ENCODE assay signal across 25 cellular contexts in the genomic region with DNA sequence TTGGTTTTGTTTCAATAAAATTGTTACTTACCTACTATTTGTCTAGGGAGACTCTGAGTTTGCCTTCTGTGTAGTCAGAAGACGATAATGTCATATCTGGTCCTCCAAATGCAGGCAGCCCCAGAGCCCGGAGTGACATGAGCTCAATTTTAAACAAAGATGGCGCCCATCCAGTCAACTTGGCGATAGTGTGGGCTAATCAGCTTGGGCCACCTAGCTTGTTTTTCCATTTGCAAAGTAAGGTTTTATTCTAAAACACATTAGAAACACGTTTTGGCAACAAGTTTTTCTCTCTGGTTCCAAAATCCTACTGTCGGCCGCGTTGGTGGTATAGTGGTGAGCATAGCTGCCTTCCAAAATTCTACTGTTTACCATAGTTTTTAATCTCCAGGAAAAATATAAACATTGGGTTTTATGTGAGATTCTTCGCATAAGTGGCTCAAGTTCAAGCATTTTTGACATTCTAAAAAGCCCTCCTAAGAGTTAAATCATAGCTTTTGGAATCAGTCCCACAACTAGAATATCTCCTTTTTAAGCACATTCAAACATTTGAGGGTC. TPM values are rescaled to one million over a fixed set of nuclear protein-coding genes. Genes with fewer than 3 reads are reported as not detected.
DNase-seq lines count a peak whose midpoint lies in the region; ATAC-seq, FAIRE-seq and TF ChIP-seq lines count a peak whose summit lies in the region.
"Had no signal": no experiment of that assay in that cellular context is flagged by ENCODE, and none has a peak within 500 bp of the region (broad histone marks: within the 10 kb centered on the region; RNA-seq: fewer than 3 reads in every experiment).

No MANE protein-coding gene starts in this region.

- H4K20me1 ChIP-seq in K562 (replicated peaks; ENCODE audit: control insufficient read depth, insufficient read depth, low read length) = no peaks in the 10 kb centered on the region

- BruUV-seq in K562 (replicated peaks; lab: Mats Ljungman, UMichigan) = no TSS peak

- H3K27ac ChIP-seq in SJCRH30 = peak overlapping the region; percentile 15; the same call in 1 of the 2 replicates
- H3K27ac ChIP-seq in K562 (ENCODE audit: extremely low read depth, low read depth, low read length) = no peak overlapping the region
- H3K27ac ChIP-seq: A549, PC-9, SK-N-MC had no signal

- H2AFZ ChIP-seq in K562 (ENCODE audit: low read depth, low read length) = no peak overlapping the region
- H2AFZ ChIP-seq: PC-9 had no signal

- H3K9me1 ChIP-seq in K562 (ENCODE audit: control insufficient read depth, insufficient read depth, low read length) = no peaks in the 10 kb centered on the region

- H3K9me3 ChIP-seq in SJCRH30 (replicated peaks) (no peaks in the 10 kb centered on the region), K562 (replicated peaks; ENCODE audit: control insufficient read depth, insufficient read depth, low read depth, low read length) (no peaks in the 10 kb centered on the region)
- H3K9me3 ChIP-seq: A549 had no signal

- peak; percentile 51; the same call in 1 of the 3 replicates for ATAC-seq in K562
- ATAC-seq: A549, Right ventricle myocardium inferior had no signal

- H3K4me3 ChIP-seq in SJCRH30 (no peak overlapping the region), K562 (no peak overlapping the region)
- H3K4me3 ChIP-seq: A549, PC-9, SK-N-MC had no signal

- TF ChIP-seq EP300 in K562 (IDR thresholded peaks at IDR 0.05; ENCODE audit: low read length) = no peak

- H3K4me1 ChIP-seq in SJCRH30 (peaks cover 27% of the 10 kb centered on the region), K562 (replicated peaks in 1 of 2; ENCODE audit: control insufficient read depth in 2 of 2, insufficient read depth in 2 of 2, low read length in 2 of 2) (no peaks in the 10 kb centered on the region)
- H3K4me1 ChIP-seq: A549 had no signal

- POLR2A ChIA-PET in K562 (lab: Yijun Ruan, JAX) = interaction anchor here (0.8 to 1.2 kb wide), 3 partner anchors 9 to 96 kb away, joined by 3 read pairs; no protein-coding TSS in a partner anchor

- TF ChIP-seq CTCF in K562 (IDR thresholded peaks at IDR 0.05 in 2 of 3, conservative IDR thresholded peaks at IDR 0.05 in 1 of 3; ENCODE audit: insufficient read depth in 2 of 3, low read depth in 1 of 3, low read length in 3 of 3) = no peak

- in situ Hi-C loops in K562 (cut with MboI) = no loop called here

- no peaks in the 10 kb centered on the region for H3K27me3 ChIP-seq in SJCRH30
- no peaks in the 10 kb centered on the region for H3K27me3 ChIP-seq in K562 (ENCODE audit: control insufficient read depth in 2 of 2, insufficient read depth in 2 of 2, low read length in 2 of 2)

- 52% methylated on average over 9 of the region's 9 CpGs for WGBS in K562 (ENCODE audit: insufficient coverage, low coverage, missing lambda C conversion rate)

- H3K9ac ChIP-seq in K562 (ENCODE audit: insufficient read depth in 1 of 2, low read depth in 2 of 2, low read length in 2 of 2) = no peak overlapping the region

- FAIRE-seq in K562 (lab: Jason Lieb, UNC) = no peak
- FAIRE-seq: A549, GM12892, GM19239, H54 had no signal

- CTCF ChIA-PET in K562 (lab: Yijun Ruan, JAX; ENCODE audit: low intra/inter-chr PET ratio) = no interaction called here

- H3K36me3 ChIP-seq in SJCRH30 (peaks cover 18% of the 10 kb centered on the region), K562 (ENCODE audit: control insufficient read depth, insufficient read depth, low read length) (peaks cover 25% of the 10 kb centered on the region)

- H3K4me2 ChIP-seq in K562 (ENCODE audit: insufficient read depth, low read length) = no peak overlapping the region; the same call in 1 of the 2 replicates
- H3K4me2 ChIP-seq: A549, PC-9 had no signal

- TF ChIP-seq RAD21 in K562 (CRISPR knock-in tag; conservative IDR thresholded peaks at IDR 0.05 in 1 of 2, IDR thresholded peaks at IDR 0.05 in 1 of 2) = no peak

- no peaks in the 10 kb centered on the region for H3K79me2 ChIP-seq in K562 (ENCODE audit: control insufficient read depth, insufficient read depth, low read length)

- intact Hi-C loops in K562 (cut with micrococcal nuclease) = no loop called here

- no peak for TF ChIP-seq POLR2A in K562 (conservative IDR thresholded peaks at IDR 0.05)

- DNase-seq in H4 (ENCODE audit: low spot score) (peak; percentile 25), SJCRH30 (no peak), K562 (ENCODE audit: extremely low read depth in 1 of 4, low spot score in 3 of 4) (peak in 1 of 4 experiments; percentile 28), iris pigment epithelial cell (ENCODE audit: low read depth) (peak; percentile 45), activated T-cell treated with anti-CD3 and anti-CD28 coated beads for 4 hours (no peak), SW480 (ENCODE audit: low spot score) (no peak)
- no peak for DNase-seq in stimulated activated CD4-positive, alpha-beta T cell treated with anti-CD3 and anti-CD28 coated beads, Interleukin-4, amount 100 ng/mL, for 1 hour
- DNase-seq: C1 segment of cervical spinal cord; CD4-positive, alpha-beta memory T cell; COR-L47; DMS79; MM.1S; NCI-H1694; NCI-H2029 treated with DMSO at 0.1 percent for 48 hours; NCI-H446 treated with DMSO at 0.1 percent for 48 hours; NCI-H526; PC-9 had no signal

RNA-seq across cellular contexts. Expression of gene TSC1, which starts 13.2 kb away (rescaled TPM):
- total RNA-seq in H4 (2014; rRNA removed; shearing (Covaris generic)) = 17.7 and 22.4 TPM in 2 replicates
- 40.5 and 44.5 TPM in 2 replicates for total RNA-seq in SJCRH30 (2014; rRNA removed; shearing (Covaris generic))
- total RNA-seq in K562 (2011; cell fraction: chromatin; rRNA removed; ENCODE audit: low replicate concordance) = 176 and 239 TPM in 2 replicates
- 81.0 and 95.1 TPM in 2 replicates for total RNA-seq in K562 (2011; cell fraction: nucleolus; rRNA removed)
- total RNA-seq in K562 (2011; cell fraction: nucleoplasm; rRNA removed) = 122 and 132 TPM in 2 replicates
- 6.9 and 12.8 TPM in 2 replicates for total RNA-seq in K562 (2014; rRNA removed)
- 17.6 and 18.6 TPM in 2 replicates for total RNA-seq in K562 (2014; rRNA removed; fragmentation: Illumina TruSeq; extraction: Trizol)
- total RNA-seq in K562 (2015; rRNA removed; fragmentation: Illumina TruSeq; extraction: Trizol) = 19.8 and 20.5 TPM in 2 replicates
- total RNA-seq in K562 (2021) = 21.1 and 22.8 TPM in 2 replicates
- 37.6 and 40.1 TPM in 2 replicates for polyA plus RNA-seq in K562 (2011; rRNA removed)
- 21.4 and 26.3 TPM in 2 replicates for polyA plus RNA-seq in K562 (2011; cell fraction: cytosol; rRNA removed)
- 149 and 159 TPM in 2 replicates for polyA plus RNA-seq in K562 (2011; cell fraction: nucleus; rRNA removed)
- 15.2 and 16.8 TPM in 2 replicates for polyA plus RNA-seq in K562 (2012)
- polyA plus RNA-seq in K562 (2014; fragmentation: Illumina TruSeq; extraction: Trizol) = 16.9 and 19.4 TPM in 2 replicates
- 10 to 100 TPM in 1 of 2 experiments, 1 to 10 TPM in 1; 8.0 to 10.6 TPM for polyA plus RNA-seq in K562 (2014; fragmentation: Nextera tagmentation; extraction: Ambion mirVana)
- polyA plus RNA-seq in K562 (2014; rRNA removed) = 9.7 and 11.5 TPM in 2 replicates
- polyA minus RNA-seq in K562 (2011; rRNA and poly(A)+ RNA removed) = 75.4 and 94.9 TPM in 2 replicates
- 14.1 and 20.7 TPM in 2 replicates for polyA minus RNA-seq in K562 (2011; cell fraction: cytosol; rRNA and poly(A)+ RNA removed)
- 59.4 and 126 TPM in 2 replicates for polyA minus RNA-seq in K562 (2011; cell fraction: nucleus; rRNA and poly(A)+ RNA removed)

RNA-seq across cellular contexts. Expression of gene GFI1B, which starts 47.2 kb away (rescaled TPM):
- total RNA-seq in H4 (2014; rRNA removed; shearing (Covaris generic)) = 0.10 TPM in 1 of 2 replicates, not detected in the other
- total RNA-seq in SJCRH30 (2014; rRNA removed; shearing (Covaris generic)) = 0.13 and 0.53 TPM in 2 replicates
- 11.1 and 39.0 TPM in 2 replicates for total RNA-seq in K562 (2011; cell fraction: chromatin; rRNA removed; ENCODE audit: low replicate concordance)
- 28.2 and 30.4 TPM in 2 replicates for total RNA-seq in K562 (2011; cell fraction: nucleolus; rRNA removed)
- total RNA-seq in K562 (2011; cell fraction: nucleoplasm; rRNA removed) = 20.0 and 26.4 TPM in 2 replicates
- total RNA-seq in K562 (2014; rRNA removed) = 40.3 and 62.9 TPM in 2 replicates
- total RNA-seq in K562 (2014; rRNA removed; fragmentation: Illumina TruSeq; extraction: Trizol) = 17.5 and 20.1 TPM in 2 replicates
- total RNA-seq in K562 (2015; rRNA removed; fragmentation: Illumina TruSeq; extraction: Trizol) = 34.5 and 34.6 TPM in 2 replicates
- total RNA-seq in K562 (2021) = 73.4 and 75.7 TPM in 2 replicates
- polyA plus RNA-seq in K562 (2011; rRNA removed) = 34.4 and 57.7 TPM in 2 replicates
- 53.6 and 133 TPM in 2 replicates for polyA plus RNA-seq in K562 (2011; cell fraction: cytosol; rRNA removed)
- polyA plus RNA-seq in K562 (2011; cell fraction: nucleus; rRNA removed) = 64.3 and 118 TPM in 2 replicates
- polyA plus RNA-seq in K562 (2012) = 64.2 and 77.5 TPM in 2 replicates
- polyA plus RNA-seq in K562 (2014; fragmentation: Illumina TruSeq; extraction: Trizol) = 51.8 and 73.3 TPM in 2 replicates
- polyA plus RNA-seq in K562 (2014; fragmentation: Nextera tagmentation; extraction: Ambion mirVana) = 10 to 100 TPM in 1 of 2 experiments, 1 to 10 TPM in 1; 8.0 to 19.1 TPM
- 47.2 and 50.1 TPM in 2 replicates for polyA plus RNA-seq in K562 (2014; rRNA removed)
- polyA minus RNA-seq in K562 (2011; rRNA and poly(A)+ RNA removed) = 16.7 and 22.0 TPM in 2 replicates
- polyA minus RNA-seq in K562 (2011; cell fraction: cytosol; rRNA and poly(A)+ RNA removed) = 47.9 and 57.4 TPM in 2 replicates
- 20.3 and 22.1 TPM in 2 replicates for polyA minus RNA-seq in K562 (2011; cell fraction: nucleus; rRNA and poly(A)+ RNA removed)
- total RNA-seq: CD4-positive, alpha-beta memory T cell; PC-9; RPMI7951 had no signal
- polyA plus RNA-seq: CD4-positive, alpha-beta memory T cell had no signal

RNA-seq across cellular contexts. Expression of gene SPACA9, which starts 52.6 kb away (rescaled TPM):
- total RNA-seq in H4 (2014; rRNA removed; shearing (Covaris generic)) = 2.9 and 3.3 TPM in 2 replicates
- 0.59 and 0.76 TPM in 2 replicates for total RNA-seq in SJCRH30 (2014; rRNA removed; shearing (Covaris generic))
- 0.33 and 0.46 TPM in 2 replicates for total RNA-seq in K562 (2011; cell fraction: chromatin; rRNA removed; ENCODE audit: low replicate concordance)
- 0.17 and 0.26 TPM in 2 replicates for total RNA-seq in K562 (2011; cell fraction: nucleolus; rRNA removed)
- 0.37 and 0.69 TPM in 2 replicates for total RNA-seq in K562 (2011; cell fraction: nucleoplasm; rRNA removed)
- total RNA-seq in K562 (2014; rRNA removed) = 0.36 and 0.41 TPM in 2 replicates
- 0.33 and 0.54 TPM in 2 replicates for total RNA-seq in K562 (2014; rRNA removed; fragmentation: Illumina TruSeq; extraction: Trizol)
- 0.22 and 0.30 TPM in 2 replicates for total RNA-seq in K562 (2015; rRNA removed; fragmentation: Illumina TruSeq; extraction: Trizol)
- 0.38 and 0.40 TPM in 2 replicates for total RNA-seq in K562 (2021)
- polyA plus RNA-seq in K562 (2011; rRNA removed) = 0.45 and 0.61 TPM in 2 replicates
- 0.53 and 0.70 TPM in 2 replicates for polyA plus RNA-seq in K562 (2011; cell fraction: cytosol; rRNA removed)
- 0.38 and 0.73 TPM in 2 replicates for polyA plus RNA-seq in K562 (2011; cell fraction: nucleus; rRNA removed)
- polyA plus RNA-seq in K562 (2012) = 0.48 and 1.8 TPM in 2 replicates
- polyA plus RNA-seq in K562 (2014; fragmentation: Illumina TruSeq; extraction: Trizol) = 0.51 and 0.75 TPM in 2 replicates
- under 1 TPM; 0.06 to 0.17 TPM for polyA plus RNA-seq in K562 (2014; fragmentation: Nextera tagmentation; extraction: Ambion mirVana)
- polyA plus RNA-seq in K562 (2014; rRNA removed) = 0.41 and 0.71 TPM in 2 replicates
- 0.15 and 0.25 TPM in 2 replicates for polyA minus RNA-seq in K562 (2011; rRNA and poly(A)+ RNA removed)
- polyA minus RNA-seq in K562 (2011; cell fraction: cytosol; rRNA and poly(A)+ RNA removed) = 0.57 TPM in 1 of 2 replicates, not detected in the other
- 0.13 and 0.22 TPM in 2 replicates for polyA minus RNA-seq in K562 (2011; cell fraction: nucleus; rRNA and poly(A)+ RNA removed)

RNA-seq across cellular contexts. Expression of gene AK8, which starts 53.2 kb away (rescaled TPM):
- 0.21 and 0.27 TPM in 2 replicates for total RNA-seq in H4 (2014; rRNA removed; shearing (Covaris generic))
- not detected in 2 replicates for total RNA-seq in SJCRH30 (2014; rRNA removed; shearing (Covaris generic))
- total RNA-seq in K562 (2011; cell fraction: chromatin; rRNA removed; ENCODE audit: low replicate concordance) = not detected in 2 replicates
- total RNA-seq in K562 (2011; cell fraction: nucleolus; rRNA removed) = not detected in 2 replicates
- 0.22 TPM in 1 of 2 replicates, not detected in the other for total RNA-seq in K562 (2011; cell fraction: nucleoplasm; rRNA removed)
- total RNA-seq in K562 (2014; rRNA removed) = not detected in 2 replicates
- not detected in 2 replicates for total RNA-seq in K562 (2014; rRNA removed; fragmentation: Illumina TruSeq; extraction: Trizol)
- not detected in 2 replicates for total RNA-seq in K562 (2015; rRNA removed; fragmentation: Illumina TruSeq; extraction: Trizol)
- not detected in 2 replicates for total RNA-seq in K562 (2021)
- 0.03 TPM in 1 of 2 replicates, not detected in the other for polyA plus RNA-seq in K562 (2011; rRNA removed)
- not detected in 2 replicates for polyA plus RNA-seq in K562 (2011; cell fraction: cytosol; rRNA removed)
- 0.06 and 0.09 TPM in 2 replicates for polyA plus RNA-seq in K562 (2011; cell fraction: nucleus; rRNA removed)
- 0.05 and 0.36 TPM in 2 replicates for polyA plus RNA-seq in K562 (2012)
- polyA plus RNA-seq in K562 (2014; fragmentation: Illumina TruSeq; extraction: Trizol) = not detected in 2 replicates
- under 1 TPM; 0.06 to 0.37 TPM for polyA plus RNA-seq in K562 (2014; fragmentation: Nextera tagmentation; extraction: Ambion mirVana)
- polyA plus RNA-seq in K562 (2014; rRNA removed) = not detected in 2 replicates
- polyA minus RNA-seq in K562 (2011; rRNA and poly(A)+ RNA removed) = 0.09 TPM in 1 of 2 replicates, not detected in the other
- not detected in 2 replicates for polyA minus RNA-seq in K562 (2011; cell fraction: cytosol; rRNA and poly(A)+ RNA removed)
- polyA minus RNA-seq in K562 (2011; cell fraction: nucleus; rRNA and poly(A)+ RNA removed) = 0.22 and 0.27 TPM in 2 replicates
- total RNA-seq: LHCN-M2, Right ventricle myocardium inferior, RPMI7951 had no signal
- polyA plus RNA-seq: CD4-positive, alpha-beta memory T cell had no signal

Comparison
In these comparisons a context has a peak if more than half of its experiments do, and no peak if none do; other contexts are left out.
1. DNase-seq: peak in H4 (single experiment) and iris pigment epithelial cell (single experiment); none in SJCRH30 (0 of 2), activated T-cell treated with anti-CD3 and anti-CD28 coated beads for 4 hours (single experiment), SW480 (single experiment) and stimulated activated CD4-positive, alpha-beta T cell treated with anti-CD3 and anti-CD28 coated beads, Interleukin-4, amount 100 ng/mL, for 1 hour (single experiment).